ENCODE assay signal across 8 cellular contexts in genomic region chr4:7103599-7104365, GRCh38. TPM values are rescaled to one million over a fixed set of nuclear protein-coding genes. Genes with fewer than 3 reads are reported as not detected.
DNase-seq lines count a peak whose midpoint lies in the region; ATAC-seq, FAIRE-seq and TF ChIP-seq lines count a peak whose summit lies in the region.

No MANE protein-coding gene starts in this region.

- H3K9me3 Mint-ChIP-seq in effector memory CD8-positive, alpha-beta T cell, result no peaks in the 10 kb centered on the region
- peaks cover 0 to 2% (median 0%) of the 10 kb centered on the region in 11 donors for H3K9me3 Mint-ChIP-seq in naive thymus-derived CD4-positive, alpha-beta T cell

- H3K4me3 ChIP-seq in PC-3 (ENCODE audit: low read length), result peak overlapping the region; percentile 90
- peak overlapping the region; percentile 28 for H3K4me3 ChIP-seq in naive thymus-derived CD4-positive, alpha-beta T cell (ENCODE audit: low read length)

- intact Hi-C loops in PC-3 (cut with micrococcal nuclease), result no loop called here
- intact Hi-C loops in naive thymus-derived CD4-positive, alpha-beta T cell (cut with micrococcal nuclease), result loop anchor here (1.0 to 5.0 kb wide), 5 partner anchors 35 to 1054 kb away; partner anchors contain the start of genes ABLIM2 (in 2 of the 2), GRPEL1 (in 2 of the 2), MAN2B2 (in 1 of the 2) and TADA2B (in 1 of the 2)

- H3K27me3 ChIP-seq in PC-3 (ENCODE audit: low read length) (no peaks in the 10 kb centered on the region), foreskin keratinocyte (peaks cover 20% of the 10 kb centered on the region)
- H3K27me3 ChIP-seq in naive thymus-derived CD4-positive, alpha-beta T cell (ENCODE audit: control insufficient read depth in 2 of 2, insufficient read depth in 2 of 2, low read length in 2 of 2), result no peaks in the 10 kb centered on the region

- BruUV-seq in PC-3 (replicated peaks; lab: Mats Ljungman, UMichigan), result no TSS peak

- no peaks in the 10 kb centered on the region for H3K9me2 ChIP-seq in PC-3 (replicated peaks; ENCODE audit: low read length)

- no peaks in the 10 kb centered on the region for H3K9me3 ChIP-seq in PC-3 (ENCODE audit: low read length)
- H3K9me3 ChIP-seq in naive thymus-derived CD4-positive, alpha-beta T cell (ENCODE audit: control insufficient read depth in 2 of 3, low read length in 3 of 3), result no peaks in the 10 kb centered on the region

- no peak overlapping the region for H3K27ac ChIP-seq in PC-3 (ENCODE audit: low read length)
- no peak overlapping the region for H3K27ac ChIP-seq in naive thymus-derived CD4-positive, alpha-beta T cell (ENCODE audit: low read depth, low read length)
- H3K27ac ChIP-seq in foreskin keratinocyte, result no peak overlapping the region

- TF ChIP-seq CTCF in PC-3 (conservative IDR thresholded peaks at IDR 0.05; ENCODE audit: low read depth, low read length) (no peak), foreskin keratinocyte (conservative IDR thresholded peaks at IDR 0.05) (no peak)

- H3K36me3 Mint-ChIP-seq in effector memory CD8-positive, alpha-beta T cell (ENCODE audit: insufficient read depth), result no peaks in the 10 kb centered on the region
- H3K36me3 Mint-ChIP-seq in naive thymus-derived CD4-positive, alpha-beta T cell, result no peaks in the 10 kb centered on the region

- no peaks in the 10 kb centered on the region for H3K36me3 ChIP-seq in PC-3 (ENCODE audit: low read depth, low read length)
- H3K36me3 ChIP-seq in naive thymus-derived CD4-positive, alpha-beta T cell (ENCODE audit: control insufficient read depth in 2 of 3, insufficient read depth in 3 of 3, low read length in 3 of 3), result no peaks in the 10 kb centered on the region

- no peaks in the 10 kb centered on the region for H4K20me1 ChIP-seq in PC-3 (ENCODE audit: low read length)

- CTCF ChIA-PET in PC-3 (lab: Charles Lee), result no interaction called here
- CTCF ChIA-PET in naive thymus-derived CD4-positive, alpha-beta T cell (lab: Charles Lee), result no interaction called here

- peak overlapping the region; percentile 84 to 88 for H3K4me3 Mint-ChIP-seq in effector memory CD8-positive, alpha-beta T cell
- H3K4me3 Mint-ChIP-seq in naive thymus-derived CD4-positive, alpha-beta T cell, result peak overlapping the region; percentile 89 to 95 (median 92)

- H3K27ac Mint-ChIP-seq in effector memory CD8-positive, alpha-beta T cell, result peak overlapping the region in 1 of 2 donors; percentile 75
- H3K27ac Mint-ChIP-seq in naive thymus-derived CD4-positive, alpha-beta T cell, result peak overlapping the region in 5 of 9 donors; percentile 18 to 80 (median 66)

- ATAC-seq in PC-3 (no peak; the same call in 1 of the 2 replicates), foreskin keratinocyte (no peak), HG03571 (IDR thresholded peaks at IDR 0.05; ENCODE audit: unreplicated experiment) (no peak), GM19324 (IDR thresholded peaks at IDR 0.05; ENCODE audit: low FRiP score, unreplicated experiment) (no peak)
- ATAC-seq in effector memory CD8-positive, alpha-beta T cell (replicated peaks), result peak; percentile 11
- no peak for ATAC-seq in naive thymus-derived CD4-positive, alpha-beta T cell

- peaks cover 8 to 14% of the 10 kb centered on the region in 2 donors for H3K4me1 Mint-ChIP-seq in effector memory CD8-positive, alpha-beta T cell (ENCODE audit: low read depth in 2 of 2)
- peaks cover 9 to 30% (median 17%) of the 10 kb centered on the region in 7 donors for H3K4me1 Mint-ChIP-seq in naive thymus-derived CD4-positive, alpha-beta T cell

- H3K4me2 ChIP-seq in PC-3 (ENCODE audit: low read length), result peak overlapping the region; percentile 99

- POLR2A ChIA-PET in PC-3 (lab: Charles Lee; ENCODE audit: unreplicated experiment), result no interaction called here
- POLR2A ChIA-PET in naive thymus-derived CD4-positive, alpha-beta T cell (lab: Charles Lee), result interaction anchor here (0.6 to 1.6 kb wide), 2 partner anchors 37 to 48 kb away, joined by 3 to 5 read pairs; partner anchors contain the start of gene GRPEL1

- no peaks in the 10 kb centered on the region for H3F3A ChIP-seq in PC-3 (ENCODE audit: low read length, unreplicated experiment)

- H2AFZ ChIP-seq in PC-3 (ENCODE audit: low read length), result peak overlapping the region; percentile 70; the same call in 1 of the 2 replicates

- H3K79me2 ChIP-seq in PC-3 (ENCODE audit: low read length), result no peaks in the 10 kb centered on the region

- H3K4me1 ChIP-seq in PC-3 (ENCODE audit: insufficient read depth, low read length), result peaks cover 16% of the 10 kb centered on the region; the same call in 1 of the 2 replicates
- H3K4me1 ChIP-seq in naive thymus-derived CD4-positive, alpha-beta T cell (ENCODE audit: control insufficient read depth in 2 of 2, insufficient read depth in 2 of 2, low read length in 2 of 2), result peaks cover 12 to 15% of the 10 kb centered on the region in 2 donors
- no peaks in the 10 kb centered on the region for H3K4me1 ChIP-seq in foreskin keratinocyte

- FAIRE-seq in GM12891 (lab: Jason Lieb, UNC), result peak; percentile 43

- DNase-seq in GM12891 (ENCODE audit: insufficient read length, low spot score) (no peak), PC-3 (no peak), foreskin keratinocyte (no peak), inferior parietal cortex (ENCODE audit: extremely low spot score) (no peak)
- DNase-seq in effector memory CD8-positive, alpha-beta T cell, result no peak
- DNase-seq in naive thymus-derived CD4-positive, alpha-beta T cell, result peak in 1 of 9 donors; percentile 16

- H3K9ac ChIP-seq in PC-3 (ENCODE audit: low read length), result no peak overlapping the region

- peaks cover 0 to 2% of the 10 kb centered on the region in 2 donors for H3K27me3 Mint-ChIP-seq in effector memory CD8-positive, alpha-beta T cell
- peaks cover 0 to 22% (median 0%) of the 10 kb centered on the region in 5 donors for H3K27me3 Mint-ChIP-seq in naive thymus-derived CD4-positive, alpha-beta T cell

- no peak for TF ChIP-seq POLR2A in GM12891 (IDR thresholded peaks at IDR 0.05; ENCODE audit: low read depth, low read length)

TF ChIP-seq in GM12891, 5 proteins besides CTCF, POLR2A, EP300 and RAD21:
- TF ChIP-seq SPI1 (IDR thresholded peaks at IDR 0.05; ENCODE audit: low read depth, low read length) (no peak), POLR2AphosphoS5 (IDR thresholded peaks at IDR 0.05; ENCODE audit: low read depth, low read length) (no peak), TAF1 (IDR thresholded peaks at IDR 0.05; ENCODE audit: low read depth, low read length) (no peak), PAX5 (IDR thresholded peaks at IDR 0.05; ENCODE audit: insufficient read depth, low read length, severe bottlenecking) (no peak), POU2F2 (IDR thresholded peaks at IDR 0.05; ENCODE audit: low read depth, low read length) (no peak)

RNA-seq across cellular contexts. Expression of gene GRPEL1, which starts 35.9 kb away (rescaled TPM):
- 24.4 TPM for polyA plus RNA-seq in GM12891 (2012; ENCODE audit: low read depth, missing spikeins)
- total RNA-seq in PC-3 (2014; rRNA removed) (74.5 and 121 TPM in 2 replicates), foreskin keratinocyte (64.5 and 71.9 TPM in 2 replicates)
- 10 to 100 TPM; 34.5 to 53.3 (median 49.1) TPM for total RNA-seq in naive thymus-derived CD4-positive, alpha-beta T cell
- 10 to 100 TPM; 38.3 to 45.0 TPM for polyA plus RNA-seq in naive thymus-derived CD4-positive, alpha-beta T cell
- polyA plus RNA-seq in foreskin keratinocyte, result 73.6 and 87.9 TPM in 2 replicates
